27 cellular contexts compared by ENCODE assay signal in the genomic region with DNA sequence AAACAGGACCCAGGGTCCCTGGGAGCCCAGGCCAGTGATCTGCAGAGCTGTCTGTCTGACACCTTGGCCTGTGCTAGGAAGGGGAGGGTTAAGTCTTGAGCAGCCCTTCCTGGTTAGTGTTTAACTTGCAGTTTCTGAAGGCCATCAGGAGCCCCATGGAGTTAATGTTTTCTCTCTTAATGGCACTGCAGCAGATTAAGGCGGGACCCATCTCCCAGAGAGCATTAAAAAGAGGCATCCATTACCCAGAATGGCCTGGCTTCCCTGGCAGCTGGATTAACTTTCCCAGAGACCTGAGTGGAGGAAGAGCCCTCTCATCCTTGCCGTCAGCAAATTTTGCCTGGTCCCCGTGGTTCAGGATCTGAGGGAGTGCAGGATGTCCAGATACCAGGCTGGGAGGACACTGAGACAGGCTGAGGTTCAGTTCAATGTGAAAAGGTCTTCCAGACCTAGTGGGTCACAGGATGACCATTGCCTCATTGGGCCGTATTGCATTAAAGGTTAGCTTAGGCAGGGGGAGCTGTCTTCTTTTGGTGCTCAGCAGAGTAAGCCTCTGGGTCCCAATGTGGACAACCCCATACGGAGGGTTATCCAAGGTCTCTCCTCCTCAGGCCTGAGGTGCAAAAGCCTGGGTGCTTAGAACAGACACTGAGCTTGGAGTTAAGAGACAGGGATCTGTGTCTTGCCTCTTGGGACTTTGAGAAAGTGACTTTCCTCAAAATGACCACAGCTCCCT.
DNase-seq lines count a peak whose midpoint lies in the region; ATAC-seq and TF ChIP-seq lines count a peak whose summit lies in the region.
"Had no signal": no experiment of that assay in that cellular context is flagged by ENCODE, and none has a peak within 500 bp of the region (broad histone marks: within the 10 kb centered on the region; RNA-seq: fewer than 3 reads in every experiment).

No MANE protein-coding gene starts in this region.

- ATAC-seq in HG03196 (IDR thresholded peaks at IDR 0.05; ENCODE audit: unreplicated experiment), result no peak
- ATAC-seq: activated T-cell treated with anti-CD3 and anti-CD28 coated beads, Interleukin-2, amount 50 U/mL, for 4 hours; GM12878 had no signal

- DNase-seq in NCI-H1417 (lab: John Stamatoyannopoulos, UW) (peak in 2 of 3 experiments; percentile 27 to 77), NCI-H1417 treated with DMSO at 0.1 percent for 48 hours (lab: John Stamatoyannopoulos, UW) (no peak), OCI-LY7 (ENCODE audit: low spot score) (no peak), islet precursor cell (peak; percentile 37), renal cortical epithelial cell (ENCODE audit: low read depth) (peak; percentile 50), foreskin melanocyte (no peak), HuH-7.5 (ENCODE audit: low spot score) (no peak)
- DNase-seq: activated CD4-positive, alpha-beta T cell treated with anti-CD3 and anti-CD28 coated beads for 4 hours; activated T-cell treated with anti-CD3 and anti-CD28 coated beads, Interleukin-2, amount 50 U/mL, for 4 hours; dermis blood vessel endothelial cell; EL; glutamatergic neuron; GM23248; kidney; mammary epithelial cell; NCI-H1105; NCI-H2081 treated with DMSO at 0.1 percent for 48 hours; NCI-H510A; NK-92 treated with Interleukin-12 subunit alpha and Interleukin-12 subunit beta, amount 100 ng/mL, for 24 hours; SHP77; stimulated activated naive CD4-positive, alpha-beta T cell; uterus had no signal

- no peak overlapping the region for H3K27ac ChIP-seq in OCI-LY7 (ENCODE audit: low read depth, low read length, poor library complexity, severe bottlenecking)
- H3K27ac ChIP-seq: 22Rv1, GM23248, prostate gland, suprapubic skin, uterus had no signal

- H4K20me1 ChIP-seq in OCI-LY7 (ENCODE audit: insufficient read depth, low read length), result no peaks in the 10 kb centered on the region

- CTCF ChIA-PET in OCI-LY7 (lab: Charles Lee; ENCODE audit: unreplicated experiment), result no interaction called here

- no peak overlapping the region for H2AFZ ChIP-seq in OCI-LY7 (ENCODE audit: low read length)
- H2AFZ ChIP-seq: GM23248 had no signal

- intact Hi-C loops in OCI-LY7 (cut with micrococcal nuclease; ENCODE audit: unreplicated experiment), result no loop called here

- no peaks in the 10 kb centered on the region for H3K36me3 ChIP-seq in OCI-LY7 (ENCODE audit: insufficient read depth, low read length)
- H3K36me3 ChIP-seq: prostate gland, suprapubic skin, uterus had no signal

- no peaks in the 10 kb centered on the region for H3K9me3 ChIP-seq in OCI-LY7 (ENCODE audit: low read length)
- H3K9me3 ChIP-seq: prostate gland, suprapubic skin, uterus had no signal

- BruUV-seq in OCI-LY7 (replicated peaks; lab: Mats Ljungman, UMichigan), result no TSS peak

- H3K4me1 ChIP-seq in OCI-LY7 (ENCODE audit: insufficient read depth, low read length, poor library complexity, severe bottlenecking), result no peaks in the 10 kb centered on the region
- H3K4me1 ChIP-seq: prostate gland, suprapubic skin, uterus had no signal

- H3K79me2 ChIP-seq in OCI-LY7 (ENCODE audit: insufficient read depth, low read depth, low read length), result no peaks in the 10 kb centered on the region

- 0 out of 2 replicates have a peak, but pooled peaks have one; percentile 21 for TF ChIP-seq CTCF in OCI-LY7 (conservative IDR thresholded peaks at IDR 0.05; ENCODE audit: low read length)

- POLR2A ChIA-PET in OCI-LY7 (lab: Charles Lee), result no interaction called here

- H3K4me2 ChIP-seq in OCI-LY7 (ENCODE audit: low read length), result no peak overlapping the region

- no peaks in the 10 kb centered on the region for H3K9me2 ChIP-seq in OCI-LY7 (ENCODE audit: insufficient read depth, low read length)

- H3K4me3 ChIP-seq in OCI-LY7 (ENCODE audit: low read depth, low read length, poor library complexity, severe bottlenecking), result no peak overlapping the region
- H3K4me3 ChIP-seq: GM12878, GM23248, prostate gland, suprapubic skin, uterus had no signal

Comparison
In these comparisons a context has a peak if more than half of its experiments do, and no peak if none do; other contexts are left out.
1. DNase-seq: peak in NCI-H1417 (2 of 3), islet precursor cell (single experiment) and renal cortical epithelial cell (single experiment); none in NCI-H1417 treated with DMSO at 0.1 percent for 48 hours (single experiment), OCI-LY7 (single experiment), foreskin melanocyte (single experiment) and HuH-7.5 (single experiment).